In genomic region chr7:2558620-2559282, GRCh38 we compare ENCODE assay signal across 1 cellular context.
TF ChIP-seq lines count a peak whose summit lies in the region.

IQCE (plus strand) TSS chr7:2558979; CDS start chr7:2559182, 203 bp downstream.

TF ChIP-seq in HepG2, 621 proteins besides CTCF, POLR2A, EP300 and RAD21 (continued from another document and continues in another):
- TF ChIP-seq ZNF501 (CRISPR knock-in tag; IDR thresholded peaks at IDR 0.05) = peak; percentile 51; the same call in 1 of the 2 replicates
- TF ChIP-seq NR2C2 (CRISPR knock-in tag; IDR thresholded peaks at IDR 0.05; ENCODE audit: borderline replicate concordance) = peak; percentile 92
- no peak for TF ChIP-seq GMEB2 (CRISPR knock-in tag; IDR thresholded peaks at IDR 0.05; ENCODE audit: low read depth)
- TF ChIP-seq ZFP1 (CRISPR knock-in tag; IDR thresholded peaks at IDR 0.05) = no peak
- TF ChIP-seq KDM4B (CRISPR knock-in tag; IDR thresholded peaks at IDR 0.05) = no peak
- peak; percentile 62; the same call in 1 of the 2 replicates for TF ChIP-seq ZNF710 (CRISPR knock-in tag; IDR thresholded peaks at IDR 0.05; ENCODE audit: borderline replicate concordance)
- no peak for TF ChIP-seq ZNF703 (CRISPR knock-in tag; IDR thresholded peaks at IDR 0.05; ENCODE audit: borderline replicate concordance)
- no peak for TF ChIP-seq ZNF704 (CRISPR knock-in tag; IDR thresholded peaks at IDR 0.05; ENCODE audit: borderline replicate concordance)
- TF ChIP-seq SRSF9 (IDR thresholded peaks at IDR 0.05; ENCODE audit: borderline replicate concordance, insufficient read depth, low read depth, low read length, poor library complexity, severe bottlenecking) = no peak
- TF ChIP-seq HNF4G (IDR thresholded peaks at IDR 0.05; ENCODE audit: borderline replicate concordance, low read depth, low read length) = no peak
- peak; percentile 36; the same call in 1 of the 2 replicates for TF ChIP-seq HNF4G (CRISPR knock-in tag; IDR thresholded peaks at IDR 0.05; ENCODE audit: borderline replicate concordance, low read depth)
- TF ChIP-seq NFE2L1 (CRISPR knock-in tag; IDR thresholded peaks at IDR 0.05; ENCODE audit: borderline replicate concordance) = no peak
- no peak for TF ChIP-seq BRD4 (CRISPR knock-in tag; IDR thresholded peaks at IDR 0.05)
- TF ChIP-seq ZNF891 (CRISPR knock-in tag; IDR thresholded peaks at IDR 0.05) = no peak
- TF ChIP-seq ZNF740 (CRISPR knock-in tag; IDR thresholded peaks at IDR 0.05) = no peak
- TF ChIP-seq PHF8 (CRISPR knock-in tag; IDR thresholded peaks at IDR 0.05) = no peak
- peak; percentile 43; the same call in 1 of the 2 replicates for TF ChIP-seq MED1 (CRISPR knock-in tag; IDR thresholded peaks at IDR 0.05)
- peak; percentile 63 for TF ChIP-seq ZNF331 (CRISPR knock-in tag; IDR thresholded peaks at IDR 0.05)
- TF ChIP-seq ZNF512 (CRISPR knock-in tag; IDR thresholded peaks at IDR 0.05) = no peak
- TF ChIP-seq ZNF296 (CRISPR knock-in tag; conservative IDR thresholded peaks at IDR 0.05) = no peak
- TF ChIP-seq ZNF878 (CRISPR knock-in tag; IDR thresholded peaks at IDR 0.05) = no peak
- TF ChIP-seq HNRNPK (IDR thresholded peaks at IDR 0.05; ENCODE audit: low read depth, low read length, poor library complexity, severe bottlenecking) = no peak
- no peak for TF ChIP-seq CSRNP1 (CRISPR knock-in tag; IDR thresholded peaks at IDR 0.05)
- no peak for TF ChIP-seq MED8 (CRISPR knock-in tag; IDR thresholded peaks at IDR 0.05; ENCODE audit: insufficient replicate concordance)
- TF ChIP-seq RBM22 (optimal IDR thresholded peaks at IDR 0.05; ENCODE audit: low read length) = peak; percentile 35
- TF ChIP-seq MEIS1 (CRISPR knock-in tag; IDR thresholded peaks at IDR 0.05; ENCODE audit: borderline replicate concordance) = no peak
- TF ChIP-seq TBL1XR1 (IDR thresholded peaks at IDR 0.05; ENCODE audit: borderline replicate concordance, low read length, partially characterized antibody) = no peak
- no peak for TF ChIP-seq SETDB1 (CRISPR knock-in tag; IDR thresholded peaks at IDR 0.05; ENCODE audit: borderline replicate concordance)
- TF ChIP-seq ZNF549 (CRISPR knock-in tag; IDR thresholded peaks at IDR 0.05) = no peak
- TF ChIP-seq CBX1 (IDR thresholded peaks at IDR 0.05; ENCODE audit: low read depth) = no peak
- no peak for TF ChIP-seq ZNF572 (CRISPR knock-in tag; IDR thresholded peaks at IDR 0.05)
- TF ChIP-seq KDM6A (CRISPR knock-in tag; IDR thresholded peaks at IDR 0.05; ENCODE audit: low read depth) = no peak
- no peak for TF ChIP-seq PAX8 (CRISPR knock-in tag; IDR thresholded peaks at IDR 0.05; ENCODE audit: borderline replicate concordance)
- TF ChIP-seq ZNF558 (CRISPR knock-in tag; IDR thresholded peaks at IDR 0.05; ENCODE audit: borderline replicate concordance) = no peak
- no peak for TF ChIP-seq BATF2 (CRISPR knock-in tag; IDR thresholded peaks at IDR 0.05)
- TF ChIP-seq STAT6 (CRISPR knock-in tag; IDR thresholded peaks at IDR 0.05; ENCODE audit: borderline replicate concordance) = no peak
- TF ChIP-seq SMAD9 (CRISPR knock-in tag; IDR thresholded peaks at IDR 0.05) = no peak
- TF ChIP-seq ETS1 (CRISPR knock-in tag; IDR thresholded peaks at IDR 0.05) = no peak
- TF ChIP-seq GATAD1 (CRISPR knock-in tag; IDR thresholded peaks at IDR 0.05) = peak; percentile 43; the same call in 1 of the 2 replicates
- no peak for TF ChIP-seq CENPT (CRISPR knock-in tag; IDR thresholded peaks at IDR 0.05; ENCODE audit: low read depth)
- TF ChIP-seq USF2 (IDR thresholded peaks at IDR 0.05; ENCODE audit: low read depth, low read length) = no peak
- TF ChIP-seq USF2 (CRISPR knock-in tag; IDR thresholded peaks at IDR 0.05; ENCODE audit: borderline replicate concordance) = no peak
- no peak for TF ChIP-seq TARDBP (CRISPR knock-in tag; IDR thresholded peaks at IDR 0.05)
